1 cellular context compared by ENCODE assay signal in genomic region chr1:85200870-85201339, GRCh38.
TF ChIP-seq lines count a peak whose summit lies in the region.

Gene SYDE2 (minus strand): TSS chr1:85201016. CDS start chr1:85200996, 20 bp downstream.

TF ChIP-seq in K562, 482 proteins besides CTCF, POLR2A, EP300 and RAD21 (continued from another document and continues in another):
- TF ChIP-seq ZHX1 (conservative IDR thresholded peaks at IDR 0.05; ENCODE audit: low read length), result 0 out of 2 replicates have a peak, but pooled peaks have one; percentile 25
- TF ChIP-seq NFATC3 (IDR thresholded peaks at IDR 0.05), result no peak
- TF ChIP-seq NCOA2 (IDR thresholded peaks at IDR 0.05; ENCODE audit: partially characterized antibody in 2 of 2), result no peak
- no peak for TF ChIP-seq TOE1 (IDR thresholded peaks at IDR 0.05; ENCODE audit: borderline replicate concordance)
- no peak for TF ChIP-seq TOE1 (CRISPR knock-in tag; IDR thresholded peaks at IDR 0.05; ENCODE audit: borderline replicate concordance, low read depth)
- TF ChIP-seq NFRKB (IDR thresholded peaks at IDR 0.05; ENCODE audit: low read depth), result no peak
- no peak for TF ChIP-seq FOXM1 (IDR thresholded peaks at IDR 0.05; ENCODE audit: low read depth)
- no peak for TF ChIP-seq FOXM1 (CRISPR knock-in tag; IDR thresholded peaks at IDR 0.05; ENCODE audit: low read depth)
- TF ChIP-seq GTF2E2 (tag; IDR thresholded peaks at IDR 0.05), result peak; percentile 81; the same call in 1 of the 2 replicates
- TF ChIP-seq CHD4 (IDR thresholded peaks at IDR 0.05; ENCODE audit: insufficient read depth, insufficient replicate concordance, low read depth, low read length, poor library complexity, severe bottlenecking), result peak; percentile 7
- no peak for TF ChIP-seq NCOR1 (IDR thresholded peaks at IDR 0.05)
- peak; percentile 91 for TF ChIP-seq SP1 (CRISPR knock-in tag; IDR thresholded peaks at IDR 0.05)
- TF ChIP-seq ZBTB5 (IDR thresholded peaks at IDR 0.05), result no peak
- TF ChIP-seq FOXO4 (CRISPR knock-in tag; IDR thresholded peaks at IDR 0.05), result no peak
- TF ChIP-seq MAZ (CRISPR knock-in tag; conservative IDR thresholded peaks at IDR 0.05 in 1 of 2, IDR thresholded peaks at IDR 0.05 in 1 of 2), result peak; percentile 22 to 90; a peak in 3 of 4 replicates
- TF ChIP-seq HDAC6 (IDR thresholded peaks at IDR 0.05; ENCODE audit: low read depth, low read length), result no peak
- TF ChIP-seq ATF7 (IDR thresholded peaks at IDR 0.05), result peak; percentile 69; the same call in 1 of the 2 replicates
- TF ChIP-seq DIDO1 (tag; IDR thresholded peaks at IDR 0.05; ENCODE audit: low read depth), result no peak
- TF ChIP-seq ZBTB43 (CRISPR knock-in tag; IDR thresholded peaks at IDR 0.05), result no peak
- TF ChIP-seq ZNF639 (CRISPR knock-in tag; conservative IDR thresholded peaks at IDR 0.05 in 1 of 2, IDR thresholded peaks at IDR 0.05 in 1 of 2), result peak in 1 of 2 experiments; percentile 46; a peak in 1 of 4 replicates
- TF ChIP-seq ZBTB1 (CRISPR knock-in tag; IDR thresholded peaks at IDR 0.05; ENCODE audit: borderline replicate concordance, low read depth), result no peak
- TF ChIP-seq CAMTA2 (CRISPR knock-in tag; conservative IDR thresholded peaks at IDR 0.05), result no peak
- no peak for TF ChIP-seq ZNF699 (CRISPR knock-in tag; IDR thresholded peaks at IDR 0.05; ENCODE audit: insufficient replicate concordance)
- TF ChIP-seq RNF2 (IDR thresholded peaks at IDR 0.05), result no peak
- TF ChIP-seq ZNF274 (IDR thresholded peaks at IDR 0.05; ENCODE audit: borderline replicate concordance, low read depth, low read length), result no peak
- no peak for TF ChIP-seq ZNF408 (CRISPR knock-in tag; IDR thresholded peaks at IDR 0.05; ENCODE audit: low read depth)
- peak; percentile 90 for TF ChIP-seq CXXC5 (CRISPR knock-in tag; IDR thresholded peaks at IDR 0.05)
- TF ChIP-seq PKNOX1 (IDR thresholded peaks at IDR 0.05), result peak; percentile 97
- peak; percentile 57 for TF ChIP-seq POLR2B (IDR thresholded peaks at IDR 0.05; ENCODE audit: low read depth, partially characterized antibody)
- no peak for TF ChIP-seq ZNF445 (CRISPR knock-in tag; IDR thresholded peaks at IDR 0.05; ENCODE audit: low read depth)
- TF ChIP-seq RB1 (IDR thresholded peaks at IDR 0.05; ENCODE audit: low read depth), result peak; percentile 81; the same call in 1 of the 2 replicates
- TF ChIP-seq ZNF764 (CRISPR knock-in tag; IDR thresholded peaks at IDR 0.05; ENCODE audit: low read depth), result no peak
- peak; percentile 59; the same call in 1 of the 2 replicates for TF ChIP-seq PML (IDR thresholded peaks at IDR 0.05; ENCODE audit: low read length)
- peak; percentile 45 for TF ChIP-seq SP2 (IDR thresholded peaks at IDR 0.05; ENCODE audit: extremely low read depth, low read depth, low read length, poor library complexity, severe bottlenecking)
- TF ChIP-seq SUPT5H (IDR thresholded peaks at IDR 0.05), result peak; percentile 73
- peak in 1 of 2 experiments; percentile 50 for TF ChIP-seq E2F6 (IDR thresholded peaks at IDR 0.05; ENCODE audit: borderline replicate concordance in 1 of 2, extremely low read depth in 1 of 2, insufficient read depth in 1 of 2, insufficient read length in 1 of 2, low read depth in 1 of 2, low read length in 1 of 2, poor library complexity in 1 of 2, severe bottlenecking in 1 of 2)
- TF ChIP-seq NFIC (IDR thresholded peaks at IDR 0.05), result peak; percentile 36; the same call in 1 of the 2 replicates
- TF ChIP-seq MECOM (CRISPR knock-in tag; IDR thresholded peaks at IDR 0.05), result no peak
- peak; percentile 50 for TF ChIP-seq KDM5B (IDR thresholded peaks at IDR 0.05; ENCODE audit: insufficient replicate concordance, low read depth, low read length)
- TF ChIP-seq RAD51 (IDR thresholded peaks at IDR 0.05; ENCODE audit: borderline replicate concordance, low read depth), result no peak
- peak; percentile 12 for TF ChIP-seq NFYB (IDR thresholded peaks at IDR 0.05; ENCODE audit: extremely low read depth, insufficient read length)
- no peak for TF ChIP-seq CBX5 (IDR thresholded peaks at IDR 0.05; ENCODE audit: borderline replicate concordance, low read depth)
- no peak for TF ChIP-seq NFIX (CRISPR knock-in tag; IDR thresholded peaks at IDR 0.05; ENCODE audit: low read depth)
- no peak for TF ChIP-seq PHB2 (IDR thresholded peaks at IDR 0.05; ENCODE audit: low read depth)
- TF ChIP-seq TBL1XR1 (IDR thresholded peaks at IDR 0.05; ENCODE audit: low read length in 2 of 2), result 0 out of 4 replicates have a peak, but pooled peaks of 1 of the 2 experiments have one; percentile 15
- no peak for TF ChIP-seq ZNF668 (CRISPR knock-in tag; IDR thresholded peaks at IDR 0.05)
- TF ChIP-seq CCNT2 (IDR thresholded peaks at IDR 0.05; ENCODE audit: borderline replicate concordance, extremely low read depth, insufficient read length, low read depth, low read length), result peak; percentile 88
- TF ChIP-seq KLF13 (tag; IDR thresholded peaks at IDR 0.05; ENCODE audit: borderline replicate concordance, low read depth), result 0 out of 2 replicates have a peak, but pooled peaks have one; percentile 44
- no peak for TF ChIP-seq TCF7 (IDR thresholded peaks at IDR 0.05; ENCODE audit: borderline replicate concordance)
- peak; percentile 38 for TF ChIP-seq GABPA (tag; conservative IDR thresholded peaks at IDR 0.05; ENCODE audit: low read depth)
- TF ChIP-seq SOX6 (IDR thresholded peaks at IDR 0.05), result peak; percentile 9; the same call in 1 of the 2 replicates
- no peak for TF ChIP-seq ZNF3 (CRISPR knock-in tag; IDR thresholded peaks at IDR 0.05)
- no peak for TF ChIP-seq ID3 (CRISPR knock-in tag; IDR thresholded peaks at IDR 0.05)
- TF ChIP-seq ID3 (tag; IDR thresholded peaks at IDR 0.05), result peak; percentile 54; the same call in 1 of the 2 replicates
- peak; percentile 95 for TF ChIP-seq RBM25 (IDR thresholded peaks at IDR 0.05; ENCODE audit: low read depth, low read length, severe bottlenecking)
- peak; percentile 25; the same call in 1 of the 2 replicates for TF ChIP-seq ZBED1 (IDR thresholded peaks at IDR 0.05)
- TF ChIP-seq YBX1 (IDR thresholded peaks at IDR 0.05), result no peak
- no peak for TF ChIP-seq NR2F6 (CRISPR knock-in tag; IDR thresholded peaks at IDR 0.05)
- TF ChIP-seq GABPB1 (CRISPR knock-in tag; IDR thresholded peaks at IDR 0.05), result no peak; the same call in 1 of the 2 replicates
- no peak for TF ChIP-seq ZNF347 (CRISPR knock-in tag; IDR thresholded peaks at IDR 0.05; ENCODE audit: low read depth)
